ENCODE assay signal across 19 cellular contexts in the genomic region with DNA sequence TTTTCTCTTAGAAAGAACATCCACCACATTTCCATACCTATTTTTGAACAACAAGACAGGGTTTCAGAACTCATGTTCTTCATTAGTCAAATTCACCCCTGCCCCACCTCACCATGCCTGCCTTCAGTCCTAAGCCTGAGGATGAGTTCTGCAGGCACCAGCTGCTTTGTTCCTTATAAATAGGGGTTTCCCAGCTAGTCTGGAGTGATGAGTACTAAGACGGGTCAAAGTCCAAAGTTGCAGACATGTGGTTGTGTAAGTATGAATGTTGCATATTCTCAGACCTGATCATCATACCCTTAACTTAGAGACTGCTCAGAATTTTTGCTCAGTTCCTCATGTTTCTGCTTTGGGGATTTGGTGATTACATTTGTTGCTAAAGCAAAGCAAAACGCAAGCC.
DNase-seq lines count a peak whose midpoint lies in the region; ATAC-seq, FAIRE-seq and TF ChIP-seq lines count a peak whose summit lies in the region.
"Had no signal": no experiment of that assay in that cellular context is flagged by ENCODE, and none has a peak within 500 bp of the region (broad histone marks: within the 10 kb centered on the region; RNA-seq: fewer than 3 reads in every experiment).

No MANE protein-coding gene starts in this region.

- H3K4me3 ChIP-seq in breast epithelium, result no peak overlapping the region
- no peak overlapping the region for H3K4me3 ChIP-seq in fibroblast of pulmonary artery (replicated peaks; ENCODE audit: low read depth, low read length)
- no peak overlapping the region for H3K4me3 ChIP-seq in smooth muscle cell
- H3K4me3 ChIP-seq: PC-9 had no signal

- no peak overlapping the region for H3K4me2 ChIP-seq in smooth muscle cell
- H3K4me2 ChIP-seq: PC-9 had no signal

- no peaks in the 10 kb centered on the region for H3F3A ChIP-seq in smooth muscle cell (ENCODE audit: low read depth)

- intact Hi-C loops in MCF 10A (cut with micrococcal nuclease), result no loop called here
- intact Hi-C loops in breast epithelium (cut with DNase I; ENCODE audit: low total_unique reads), result no loop called here

- CTCF ChIA-PET in MCF 10A (lab: Yijun Ruan, JAX), result no interaction called here

- no peaks in the 10 kb centered on the region for H3K4me1 Mint-ChIP-seq in MCF 10A (ENCODE audit: insufficient read depth, unreplicated experiment)
- H3K4me1 Mint-ChIP-seq: activated naive CD8-positive, alpha-beta T cell treated with anti-CD3 and anti-CD28 coated beads for 36 hours had no signal

- no peaks in the 10 kb centered on the region for H3K79me2 ChIP-seq in smooth muscle cell (ENCODE audit: low read depth)

- no peak overlapping the region for H3K9ac ChIP-seq in smooth muscle cell (ENCODE audit: low read depth)

- no peaks in the 10 kb centered on the region for H3K27me3 Mint-ChIP-seq in MCF 10A (ENCODE audit: insufficient read depth, unreplicated experiment)

- WGBS in smooth muscle cell (ENCODE audit: low lambda C conversion rate), result 33% methylated on average over 2 of the region's 2 CpGs

- no peak overlapping the region for H3K4me3 Mint-ChIP-seq in MCF 10A (ENCODE audit: unreplicated experiment)
- H3K4me3 Mint-ChIP-seq: activated naive CD8-positive, alpha-beta T cell treated with anti-CD3 and anti-CD28 coated beads for 36 hours; IgD-negative memory B cell had no signal

- no peaks in the 10 kb centered on the region for H3K9me3 Mint-ChIP-seq in MCF 10A (ENCODE audit: unreplicated experiment)

- TF ChIP-seq CTCF in MCF 10A (IDR thresholded peaks at IDR 0.05; ENCODE audit: unreplicated experiment) (no peak), breast epithelium (IDR thresholded peaks at IDR 0.05) (no peak), fibroblast of pulmonary artery (IDR thresholded peaks at IDR 0.05; ENCODE audit: low read length, missing control alignments) (no peak), smooth muscle cell (IDR thresholded peaks at IDR 0.05; ENCODE audit: borderline replicate concordance, insufficient read depth, poor library complexity, severe bottlenecking) (no peak)

- no peaks in the 10 kb centered on the region for H4K20me1 ChIP-seq in smooth muscle cell (ENCODE audit: low read depth)

- peak overlapping the region; percentile 13 for H2AFZ ChIP-seq in smooth muscle cell (ENCODE audit: low read depth)
- H2AFZ ChIP-seq: PC-9 had no signal

- H3K27ac Mint-ChIP-seq in MCF 10A (ENCODE audit: low read depth, unreplicated experiment), result no peak overlapping the region
- H3K27ac Mint-ChIP-seq: activated naive CD8-positive, alpha-beta T cell treated with anti-CD3 and anti-CD28 coated beads for 36 hours; IgD-negative memory B cell had no signal

- no peaks in the 10 kb centered on the region for H3K27me3 ChIP-seq in breast epithelium
- H3K27me3 ChIP-seq in smooth muscle cell (ENCODE audit: low read depth), result no peaks in the 10 kb centered on the region

- DNase-seq in MCF 10A (ENCODE audit: unreplicated experiment) (peak; percentile 0), breast epithelium (ENCODE audit: low spot score in 2 of 2) (no peak), RCC 7860 (ENCODE audit: low spot score) (peak; percentile 55), fibroblast of pulmonary artery (ENCODE audit: low read depth) (peak; percentile 46), smooth muscle cell (lab: John Stamatoyannopoulos, UW; ENCODE audit: unreplicated experiment) (no peak), activated gamma-delta T cell (lab: John Stamatoyannopoulos, UW) (no peak), GM19238 (ENCODE audit: insufficient read length, low spot score) (no peak)
- DNase-seq: 8988T; activated naive CD8-positive, alpha-beta T cell treated with anti-CD3 and anti-CD28 coated beads for 36 hours; COR-L47; mesendoderm; NCI-H1436; NCI-H446 treated with DMSO at 0.1 percent for 48 hours; occipital lobe; PC-9; substantia nigra had no signal

- H3K4me1 ChIP-seq in breast epithelium (no peaks in the 10 kb centered on the region), smooth muscle cell (ENCODE audit: low read depth) (no peaks in the 10 kb centered on the region)

- no peak for TF ChIP-seq POLR2A in breast epithelium (IDR thresholded peaks at IDR 0.05)

- H3K36me3 ChIP-seq in breast epithelium, result no peaks in the 10 kb centered on the region
- H3K36me3 ChIP-seq in smooth muscle cell (ENCODE audit: low read depth), result no peaks in the 10 kb centered on the region

- no peak for FAIRE-seq in RCC 7860 (lab: Jason Lieb, UNC)
- FAIRE-seq: colon had no signal

- no TSS peak for BruUV-seq in MCF 10A (replicated peaks; lab: Mats Ljungman, UMichigan)

- no peaks in the 10 kb centered on the region for H3K36me3 Mint-ChIP-seq in MCF 10A (ENCODE audit: insufficient read depth, unreplicated experiment)
- H3K36me3 Mint-ChIP-seq: activated naive CD8-positive, alpha-beta T cell treated with anti-CD3 and anti-CD28 coated beads for 36 hours; IgD-negative memory B cell had no signal

- H3K9me3 ChIP-seq in breast epithelium, result no peaks in the 10 kb centered on the region
- H3K9me3 ChIP-seq in smooth muscle cell (replicated peaks; ENCODE audit: low read depth), result no peaks in the 10 kb centered on the region

- no peak for ATAC-seq in HG03196 (IDR thresholded peaks at IDR 0.05; ENCODE audit: unreplicated experiment)

- no peak overlapping the region for H3K27ac ChIP-seq in breast epithelium
- peak overlapping the region; percentile 76 for H3K27ac ChIP-seq in smooth muscle cell (ENCODE audit: low read depth)
- H3K27ac ChIP-seq: PC-9 had no signal

- POLR2A ChIA-PET in MCF 10A (lab: Yijun Ruan, JAX), result no interaction called here

Comparison
In these comparisons a context has a peak if more than half of its experiments do, and no peak if none do; other contexts are left out.
1. DNase-seq: peak in MCF 10A (single experiment), RCC 7860 (single experiment) and fibroblast of pulmonary artery (single experiment); none in breast epithelium (0 of 2), smooth muscle cell (single experiment), activated gamma-delta T cell (single experiment) and GM19238 (single experiment).